ENCODE assay signal across 2 cellular contexts in genomic region chr6:157438611-157439109, GRCh38.
TF ChIP-seq lines count a peak whose summit lies in the region.

No MANE protein-coding gene starts in this region.

TF ChIP-seq in liver, 16 proteins besides CTCF, POLR2A, EP300 and RAD21:
- TF ChIP-seq HNF4A (conservative IDR thresholded peaks at IDR 0.05) (peak in 1 of 2 donors; percentile 21), RXRA (IDR thresholded peaks at IDR 0.05) (peak; percentile 45 to 62), NR2F2 (IDR thresholded peaks at IDR 0.05) (peak; percentile 14), ATF3 (IDR thresholded peaks at IDR 0.05) (no peak), ZBTB33 (IDR thresholded peaks at IDR 0.05) (no peak), SP1 (IDR thresholded peaks at IDR 0.05) (peak; percentile 8)

TF ChIP-seq in HepG2, 621 proteins besides CTCF, POLR2A, EP300 and RAD21:
- TF ChIP-seq MLLT10 (CRISPR knock-in tag; IDR thresholded peaks at IDR 0.05) (no peak), GMEB1 (CRISPR knock-in tag; IDR thresholded peaks at IDR 0.05; ENCODE audit: borderline replicate concordance) (no peak), ZKSCAN5 (CRISPR knock-in tag; IDR thresholded peaks at IDR 0.05) (no peak), GATA4 (IDR thresholded peaks at IDR 0.05; ENCODE audit: borderline replicate concordance, low read depth) (no peak), BRF2 (CRISPR knock-in tag; IDR thresholded peaks at IDR 0.05) (no peak), POLR2AphosphoS5 (IDR thresholded peaks at IDR 0.05; ENCODE audit: low read depth, low read length) (no peak), ZNF619 (CRISPR knock-in tag; IDR thresholded peaks at IDR 0.05) (no peak), ZNF362 (CRISPR knock-in tag; IDR thresholded peaks at IDR 0.05; ENCODE audit: borderline replicate concordance) (no peak), FUBP1 (CRISPR knock-in tag; IDR thresholded peaks at IDR 0.05; ENCODE audit: borderline replicate concordance) (no peak), ZNF607 (CRISPR knock-in tag; IDR thresholded peaks at IDR 0.05; ENCODE audit: borderline replicate concordance) (no peak), ZSCAN22 (CRISPR knock-in tag; IDR thresholded peaks at IDR 0.05) (no peak), TEF (CRISPR knock-in tag; IDR thresholded peaks at IDR 0.05) (no peak), MEIS1 (CRISPR knock-in tag; IDR thresholded peaks at IDR 0.05; ENCODE audit: borderline replicate concordance) (no peak), ZNF3 (CRISPR knock-in tag; IDR thresholded peaks at IDR 0.05) (no peak), ZNF580 (CRISPR knock-in tag; IDR thresholded peaks at IDR 0.05; ENCODE audit: borderline replicate concordance, low read depth) (no peak), CERS6 (CRISPR knock-in tag; IDR thresholded peaks at IDR 0.05) (no peak)
